ENCODE assay signal across 23 cellular contexts in genomic region chr4:48947731-48948130, GRCh38. TPM values are rescaled to one million over a fixed set of nuclear protein-coding genes. Genes with fewer than 3 reads are reported as not detected.
"Had no signal": no experiment of that assay in that cellular context is flagged by ENCODE, and none has a peak within 500 bp of the region (broad histone marks: within the 10 kb centered on the region; RNA-seq: fewer than 3 reads in every experiment).

No MANE protein-coding gene starts in this region.

- H3K27me3 ChIP-seq: colonic mucosa, dorsolateral prefrontal cortex, esophagus squamous epithelium, gastroesophageal sphincter, neutrophil, ovary had no signal

- H3K36me3 ChIP-seq: colonic mucosa, esophagus squamous epithelium, gastroesophageal sphincter, neutrophil, ovary, prostate gland, thoracic aorta, WERI-Rb-1 had no signal

- ATAC-seq: activated CD8-positive, alpha-beta memory T cell treated with anti-CD3 and anti-CD28 coated beads, Interleukin-2, amount 10 ng/mL, durations not matched to agents 7 days and 5 days; activated CD8-positive, alpha-beta T cell treated with anti-CD3 and anti-CD28 coated beads for 36 hours; activated naive CD4-positive, alpha-beta T cell treated with anti-CD3 and anti-CD28 coated beads, Interleukin-2, amount 50 U/mL, for 72 hours; effector memory CD8-positive, alpha-beta T cell; gastroesophageal sphincter; natural killer cell had no signal

- H3K4me3 ChIP-seq: colonic mucosa, dorsolateral prefrontal cortex, esophagus squamous epithelium, gastroesophageal sphincter, ovary, prostate gland, thoracic aorta had no signal

- DNase-seq: activated CD4-positive, alpha-beta T cell treated with anti-CD3 and anti-CD28 coated beads, Interleukin-2, amount 10 ng/mL, durations not matched to agents 7 days and 5 days; activated CD4-positive, CD25-positive, alpha-beta regulatory T cell treated with anti-CD3 and anti-CD28 coated beads, Interleukin-2, amount 50 U/mL, for 72 hours; activated CD8-positive, alpha-beta memory T cell treated with anti-CD3 and anti-CD28 coated beads, Interleukin-2, amount 10 ng/mL, durations not matched to agents 7 days and 5 days; activated CD8-positive, alpha-beta T cell treated with anti-CD3 and anti-CD28 coated beads for 36 hours; activated T-cell treated with anti-CD3 and anti-CD28 coated beads for 4 hours; aorta; colonic mucosa; dorsolateral prefrontal cortex; effector memory CD8-positive, alpha-beta T cell; esophagus squamous epithelium; head of caudate nucleus; hypothalamus; midbrain; natural killer cell; ovary; stimulated activated CD4-positive, alpha-beta T cell treated with anti-CD3 and anti-CD28 coated beads, Interleukin-4, amount 100 ng/mL, for 1 hour; stimulated activated naive CD4-positive, alpha-beta T cell; WERI-Rb-1 had no signal

- H3K4me1 ChIP-seq: colonic mucosa, gastroesophageal sphincter, prostate gland had no signal

- H3K9me3 ChIP-seq: colonic mucosa, esophagus squamous epithelium, neutrophil, ovary, prostate gland, thoracic aorta had no signal

- H3K27ac ChIP-seq: colonic mucosa, dorsolateral prefrontal cortex, esophagus squamous epithelium, gastroesophageal sphincter, neutrophil, ovary, prostate gland, thoracic aorta, WERI-Rb-1 had no signal

RNA-seq across cellular contexts. Expression of gene CWH43, which starts 38.3 kb away (rescaled TPM):
- total RNA-seq: activated CD4-positive, alpha-beta T cell treated with anti-CD3 and anti-CD28 coated beads, Interleukin-2, amount 10 ng/mL, durations not matched to agents 7 days and 5 days; activated CD8-positive, alpha-beta memory T cell treated with anti-CD3 and anti-CD28 coated beads, Interleukin-2, amount 10 ng/mL, durations not matched to agents 7 days and 5 days; activated CD8-positive, alpha-beta T cell treated with anti-CD3 and anti-CD28 coated beads for 36 hours; activated naive CD4-positive, alpha-beta T cell treated with anti-CD3 and anti-CD28 coated beads, Interleukin-2, amount 50 U/mL, for 72 hours; aorta; natural killer cell; thoracic aorta had no signal
- polyA plus RNA-seq: aorta, ovary had no signal
